Comparison of ENCODE assay signal across 1 cellular context in genomic region chr3:170092907-170093306, GRCh38.
TF ChIP-seq lines count a peak whose summit lies in the region.

No MANE protein-coding gene starts in this region.

TF ChIP-seq in HepG2, 621 proteins besides CTCF, POLR2A, EP300 and RAD21:
- TF ChIP-seq CEBPG (CRISPR knock-in tag; IDR thresholded peaks at IDR 0.05) (0 out of 2 replicates have a peak, but pooled peaks have one; percentile 24), ARID5B (CRISPR knock-in tag; IDR thresholded peaks at IDR 0.05) (no peak), ZBTB33 (CRISPR knock-in tag; IDR thresholded peaks at IDR 0.05) (peak; percentile 45; the same call in 1 of the 2 replicates), CEBPB (IDR thresholded peaks at IDR 0.05; ENCODE audit: borderline replicate concordance, low read depth, low read length) (peak; percentile 68; the same call in 1 of the 2 replicates)
